In the genomic region with DNA sequence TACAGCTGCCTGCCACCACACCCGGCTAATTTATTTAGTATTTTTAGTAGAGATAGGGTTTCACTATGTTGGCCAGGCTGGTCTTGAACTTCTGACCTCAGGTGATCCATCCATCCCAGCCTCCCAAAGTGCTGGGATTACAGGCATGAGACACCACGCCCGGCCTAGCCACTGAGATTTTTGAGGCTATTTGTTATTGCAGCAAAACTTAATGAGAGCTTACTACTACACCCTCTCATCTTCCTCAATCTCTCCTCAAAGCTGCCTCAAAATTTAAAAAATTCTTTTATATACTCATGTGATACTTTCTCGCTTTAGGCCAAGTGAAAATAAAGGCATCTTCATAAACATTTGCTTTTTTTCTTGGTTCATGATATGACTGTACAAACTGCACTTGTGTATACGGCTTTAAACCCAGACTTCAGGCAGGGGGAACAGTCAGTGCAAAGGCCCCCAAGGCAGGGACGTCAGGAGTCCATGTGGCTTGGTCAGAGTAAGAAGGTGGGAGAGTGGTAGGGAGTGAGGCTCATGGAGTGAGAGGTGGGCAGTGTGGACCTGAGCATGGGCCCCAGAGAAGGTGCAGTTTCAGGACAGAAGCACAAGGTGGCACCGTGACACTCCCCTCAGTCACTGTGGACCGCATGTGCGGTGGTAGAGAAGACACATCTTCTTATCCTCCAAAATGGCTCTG, we compare ENCODE assay signal across 8 cellular contexts. TPM values are rescaled to one million over a fixed set of nuclear protein-coding genes. Genes with fewer than 3 reads are reported as not detected.
A peak's percentile ranks its signal among the peaks of the same experiment; 100 is the strongest.
DNase-seq lines count a peak whose midpoint lies in the region; ATAC-seq and TF ChIP-seq lines count a peak whose summit lies in the region.

No MANE protein-coding gene starts in this region.

- peak; percentile 85 for TF ChIP-seq CTCF in foreskin fibroblast (IDR thresholded peaks at IDR 0.05; ENCODE audit: low read depth, low read length)
- peak; percentile 70 to 79 (median 74) for TF ChIP-seq CTCF in ovary (IDR thresholded peaks at IDR 0.05)
- peak; percentile 82 for TF ChIP-seq CTCF in type B pancreatic cell (conservative IDR thresholded peaks at IDR 0.05)

- no peak for TF ChIP-seq POLR2A in ovary (IDR thresholded peaks at IDR 0.05)

- H3K4me1 ChIP-seq in ovary (ENCODE audit: insufficient read depth) = no peaks in the 10 kb centered on the region

- H3K27ac Mint-ChIP-seq in type B pancreatic cell = no peak overlapping the region

- H3K4me3 Mint-ChIP-seq in type B pancreatic cell = no peak overlapping the region

- H3K27me3 Mint-ChIP-seq in type B pancreatic cell = peaks cover 3% of the 10 kb centered on the region

- no peaks in the 10 kb centered on the region for H3K9me3 Mint-ChIP-seq in type B pancreatic cell

- 40 to 50% (median 48%) methylated on average over 9 of the region's 9 CpGs for WGBS in ovary, 3 donors

- ATAC-seq in GM21717 (IDR thresholded peaks at IDR 0.05; ENCODE audit: unreplicated experiment) = peak; percentile 44

- no peaks in the 10 kb centered on the region for H3K27me3 ChIP-seq in ovary

- peak; percentile 80 for DNase-seq in DMS53 treated with DMSO at 0.1 percent for 48 hours (lab: John Stamatoyannopoulos, UW; ENCODE audit: unreplicated experiment)
- DNase-seq in LHCN-M2 (ENCODE audit: low read depth) = peak; percentile 72
- peak; percentile 71 for DNase-seq in RPMI7951 (ENCODE audit: low read depth)
- DNase-seq in activated T-helper 9 cell treated with anti-CD3 and anti-CD28 coated beads, Interleukin-2, amount 50 U/mL, for 16 hours (ENCODE audit: low read depth) = peak; percentile 53
- peak; percentile 57 to 87 for DNase-seq in foreskin fibroblast
- peak; percentile 70 to 79 (median 76) for DNase-seq in ovary
- no peak for DNase-seq in type B pancreatic cell (ENCODE audit: extremely low spot score, unreplicated experiment)

- H3K9me3 ChIP-seq in ovary = no peaks in the 10 kb centered on the region

- H3K36me3 ChIP-seq in ovary = no peaks in the 10 kb centered on the region

- TF ChIP-seq EP300 in ovary (IDR thresholded peaks at IDR 0.05) = no peak

- H3K4me3 ChIP-seq in foreskin fibroblast (ENCODE audit: low read depth in 1 of 2, low read length in 2 of 2) (no peak overlapping the region), ovary (no peak overlapping the region)

- intact Hi-C loops in ovary (cut with DNase I) = loop anchor here in 3 of 4 donors (2.0 to 5.0 kb wide), 2 partner anchors 96 kb away; no protein-coding TSS in a partner anchor

- no peaks in the 10 kb centered on the region for H3K36me3 Mint-ChIP-seq in type B pancreatic cell

- peaks cover 15% of the 10 kb centered on the region for H3K4me1 Mint-ChIP-seq in type B pancreatic cell (ENCODE audit: unreplicated experiment)

- H3K27ac ChIP-seq in ovary = no peak overlapping the region

RNA-seq across cellular contexts. Expression of a gene that starts 55.5 kb away (rescaled TPM):
- total RNA-seq in LHCN-M2 (2014; rRNA removed) (79.5 and 88.1 TPM in 2 replicates), ovary (100 to 1,000 TPM in 1 of 7 donors, 10 to 100 TPM in 6; 71.5 to 107 (median 83.5) TPM), type B pancreatic cell (ENCODE audit: low replicate concordance) (59.0 and 83.6 TPM in 2 replicates)
- 74.4 TPM for polyA plus RNA-seq in LHCN-M2 (2012)
- total RNA-seq in RPMI7951 (2014; rRNA removed; shearing (Covaris generic)) = 63.7 and 80.3 TPM in 2 replicates
- 100 to 1,000 TPM in 1 of 2 donors, 10 to 100 TPM in 1; 73.8 to 127 TPM for polyA plus RNA-seq in ovary
